Comparison of ENCODE assay signal across 16 cellular contexts in genomic region chr14:63895510-63895909, GRCh38. TPM values are rescaled to one million over a fixed set of nuclear protein-coding genes. Genes with fewer than 3 reads are reported as not detected.
DNase-seq lines count a peak whose midpoint lies in the region; ATAC-seq, FAIRE-seq and TF ChIP-seq lines count a peak whose summit lies in the region.
"Had no signal": no experiment of that assay in that cellular context is flagged by ENCODE, and none has a peak within 500 bp of the region (broad histone marks: within the 10 kb centered on the region; RNA-seq: fewer than 3 reads in every experiment).

No MANE protein-coding gene starts in this region.

- H3K36me3 Mint-ChIP-seq in Calu3 (ENCODE audit: insufficient read depth, unreplicated experiment): peaks cover 7% of the 10 kb centered on the region

- H3K4me3 ChIP-seq in HEK293 (ENCODE audit: low read depth, low read length) (no peak overlapping the region), adipocyte (ENCODE audit: low read length) (peak overlapping the region; percentile 46), pancreas (no peak overlapping the region)
- H3K4me3 ChIP-seq: smooth muscle cell had no signal

- H3K27ac ChIP-seq in HEK293 (ENCODE audit: extremely low read depth, low read depth, low read length) (no peak overlapping the region), pancreas (peak overlapping the region in 3 of 4 donors; percentile 13 to 71 (median 55))

- TF ChIP-seq CTCF in Calu3 (IDR thresholded peaks at IDR 0.05; ENCODE audit: unreplicated experiment): no peak
- TF ChIP-seq CTCF in HEK293 (tag by site-specific recombination; IDR thresholded peaks at IDR 0.05): no peak
- TF ChIP-seq CTCF in pancreas (IDR thresholded peaks at IDR 0.05): no peak

- peaks cover 57% of the 10 kb centered on the region for H3K4me1 Mint-ChIP-seq in Calu3 (ENCODE audit: low read depth, unreplicated experiment)

- BruUV-seq in Calu3 (replicated peaks; lab: Mats Ljungman, UMichigan): no TSS peak

- H3K36me3 ChIP-seq in HEK293 (ENCODE audit: control insufficient read depth in 2 of 2, insufficient read depth in 1 of 2, low read length in 2 of 2) (no peaks in the 10 kb centered on the region), adipocyte (ENCODE audit: control insufficient read depth, insufficient read depth, low read length, severe bottlenecking) (no peaks in the 10 kb centered on the region), pancreas (no peaks in the 10 kb centered on the region)

- ATAC-seq in pancreas (no peak), GM18505 (IDR thresholded peaks at IDR 0.05; ENCODE audit: unreplicated experiment) (no peak), HG02642 (IDR thresholded peaks at IDR 0.05; ENCODE audit: poor library complexity, unreplicated experiment) (no peak), HG03442 (IDR thresholded peaks at IDR 0.05; ENCODE audit: unreplicated experiment) (no peak)
- ATAC-seq: activated naive CD4-positive, alpha-beta T cell treated with anti-CD3 and anti-CD28 coated beads, Interleukin-2, amount 50 U/mL, for 72 hours had no signal

- TF ChIP-seq POLR2A in GM18505 (IDR thresholded peaks at IDR 0.05; ENCODE audit: borderline replicate concordance, extremely low read depth, insufficient read depth, insufficient read length): no peak

- no peaks in the 10 kb centered on the region for H3K9me3 Mint-ChIP-seq in Calu3 (ENCODE audit: low read depth, unreplicated experiment)
- H3K9me3 Mint-ChIP-seq: activated naive CD4-positive, alpha-beta T cell treated with anti-CD3 and anti-CD28 coated beads, Interleukin-2, amount 50 U/mL, for 72 hours; stimulated activated naive CD8-positive, alpha-beta T cell treated with anti-CD3 and anti-CD28 coated beads, Interleukin-15, Interleukin-2, amounts not matched to agents 100 ng/mL and 50 ng/mL, for 24 hours had no signal

- FAIRE-seq in pancreas (lab: Jason Lieb, UNC): no peak

- DNase-seq in Calu3 (no peak), adipocyte (ENCODE audit: low read depth) (no peak), pancreas (no peak), Ammon's horn (ENCODE audit: low spot score) (no peak)
- DNase-seq: activated CD4-positive, alpha-beta T cell treated with anti-CD3 and anti-CD28 coated beads for 48 hours; activated T-cell treated with anti-CD3 and anti-CD28 coated beads for 4 hours; effector memory CD4-positive, alpha-beta T cell; KBM-7 had no signal

- H3K4me1 ChIP-seq in HEK293 (ENCODE audit: control insufficient read depth, insufficient read depth, low read length): peaks cover 30% of the 10 kb centered on the region
- H3K4me1 ChIP-seq in adipocyte (ENCODE audit: control insufficient read depth, insufficient read depth, low read length): peaks cover 88% of the 10 kb centered on the region
- peaks cover 35 to 65% (median 49%) of the 10 kb centered on the region in 3 donors for H3K4me1 ChIP-seq in pancreas

- CTCF ChIA-PET in Calu3 (lab: Charles Lee): no interaction called here
- CTCF ChIA-PET in HEK293 (lab: Yijun Ruan, JAX): no interaction called here

- H3K9ac ChIP-seq in adipocyte (ENCODE audit: low read length): peak overlapping the region; percentile 75

- H3K27me3 ChIP-seq in adipocyte (replicated peaks; ENCODE audit: control insufficient read depth, insufficient read depth, low read length) (no peaks in the 10 kb centered on the region), pancreas (no peaks in the 10 kb centered on the region)

- POLR2A ChIA-PET in HEK293 (lab: Yijun Ruan, JAX): no interaction called here

- H3K27me3 Mint-ChIP-seq in Calu3 (ENCODE audit: unreplicated experiment): no peaks in the 10 kb centered on the region
- H3K27me3 Mint-ChIP-seq: stimulated activated naive CD8-positive, alpha-beta T cell treated with anti-CD3 and anti-CD28 coated beads, Interleukin-15, Interleukin-2, amounts not matched to agents 100 ng/mL and 50 ng/mL, for 24 hours had no signal

- intact Hi-C loops in Calu3 (cut with micrococcal nuclease; ENCODE audit: unreplicated experiment): loop anchor here (2.0 to 5.0 kb wide), 2 partner anchors 27 to 38 kb away; no protein-coding TSS in a partner anchor
- intact Hi-C loops in pancreas (cut with DNase I): no loop called here

- peak overlapping the region; percentile 71 for H3K27ac Mint-ChIP-seq in Calu3 (ENCODE audit: unreplicated experiment)
- H3K27ac Mint-ChIP-seq: activated naive CD4-positive, alpha-beta T cell treated with anti-CD3 and anti-CD28 coated beads, Interleukin-2, amount 50 U/mL, for 72 hours; CD14-positive monocyte; stimulated activated naive CD8-positive, alpha-beta T cell treated with anti-CD3 and anti-CD28 coated beads, Interleukin-15, Interleukin-2, amounts not matched to agents 100 ng/mL and 50 ng/mL, for 24 hours had no signal

- H3K4me3 Mint-ChIP-seq in Calu3 (ENCODE audit: low read depth, unreplicated experiment): peak overlapping the region; percentile 33
- H3K4me3 Mint-ChIP-seq: stimulated activated naive CD8-positive, alpha-beta T cell treated with anti-CD3 and anti-CD28 coated beads, Interleukin-15, Interleukin-2, amounts not matched to agents 100 ng/mL and 50 ng/mL, for 24 hours had no signal

- no peaks in the 10 kb centered on the region for H3K9me3 ChIP-seq in HEK293 (ENCODE audit: control insufficient read depth, insufficient read depth, low read depth, low read length)
- H3K9me3 ChIP-seq in adipocyte (ENCODE audit: control insufficient read depth, low read length): no peaks in the 10 kb centered on the region
- no peaks in the 10 kb centered on the region for H3K9me3 ChIP-seq in pancreas

TF ChIP-seq in HEK293, 187 proteins besides CTCF, POLR2A, EP300 and RAD21:
- TF ChIP-seq, protein P1, sequence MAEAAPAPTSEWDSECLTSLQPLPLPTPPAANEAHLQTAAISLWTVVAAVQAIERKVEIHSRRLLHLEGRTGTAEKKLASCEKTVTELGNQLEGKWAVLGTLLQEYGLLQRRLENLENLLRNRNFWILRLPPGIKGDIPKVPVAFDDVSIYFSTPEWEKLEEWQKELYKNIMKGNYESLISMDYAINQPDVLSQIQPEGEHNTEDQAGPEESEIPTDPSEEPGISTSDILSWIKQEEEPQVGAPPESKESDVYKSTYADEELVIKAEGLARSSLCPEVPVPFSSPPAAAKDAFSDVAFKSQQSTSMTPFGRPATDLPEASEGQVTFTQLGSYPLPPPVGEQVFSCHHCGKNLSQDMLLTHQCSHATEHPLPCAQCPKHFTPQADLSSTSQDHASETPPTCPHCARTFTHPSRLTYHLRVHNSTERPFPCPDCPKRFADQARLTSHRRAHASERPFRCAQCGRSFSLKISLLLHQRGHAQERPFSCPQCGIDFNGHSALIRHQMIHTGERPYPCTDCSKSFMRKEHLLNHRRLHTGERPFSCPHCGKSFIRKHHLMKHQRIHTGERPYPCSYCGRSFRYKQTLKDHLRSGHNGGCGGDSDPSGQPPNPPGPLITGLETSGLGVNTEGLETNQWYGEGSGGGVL (tag by site-specific recombination; IDR thresholded peaks at IDR 0.05): no peak
- TF ChIP-seq ZBTB11 (tag by site-specific recombination; conservative IDR thresholded peaks at IDR 0.05; ENCODE audit: low read depth) (no peak), ZNF350 (tag by site-specific recombination; IDR thresholded peaks at IDR 0.05) (no peak), KLF1 (tag by site-specific recombination; IDR thresholded peaks at IDR 0.05) (no peak), ZNF362 (tag by site-specific recombination; IDR thresholded peaks at IDR 0.05) (peak; percentile 79; the same call in 1 of the 2 replicates), HOXC10 (CRISPR knock-in tag; IDR thresholded peaks at IDR 0.05) (no peak), ZNF175 (tag by site-specific recombination; IDR thresholded peaks at IDR 0.05) (no peak), ZNF521 (tag by site-specific recombination; IDR thresholded peaks at IDR 0.05) (no peak)

RNA-seq across cellular contexts. Expression of gene SYNE2, which starts 42.7 kb away (rescaled TPM):
- total RNA-seq in Calu3 (2022): 142 and 171 TPM in 2 replicates
- 100 to 1,000 TPM in 1 of 6 donors, 10 to 100 TPM in 5; 45.2 to 103 (median 57.4) TPM for total RNA-seq in pancreas
- 10 to 100 TPM; 46.4 to 57.5 TPM for polyA plus RNA-seq in pancreas
